In the genomic region with DNA sequence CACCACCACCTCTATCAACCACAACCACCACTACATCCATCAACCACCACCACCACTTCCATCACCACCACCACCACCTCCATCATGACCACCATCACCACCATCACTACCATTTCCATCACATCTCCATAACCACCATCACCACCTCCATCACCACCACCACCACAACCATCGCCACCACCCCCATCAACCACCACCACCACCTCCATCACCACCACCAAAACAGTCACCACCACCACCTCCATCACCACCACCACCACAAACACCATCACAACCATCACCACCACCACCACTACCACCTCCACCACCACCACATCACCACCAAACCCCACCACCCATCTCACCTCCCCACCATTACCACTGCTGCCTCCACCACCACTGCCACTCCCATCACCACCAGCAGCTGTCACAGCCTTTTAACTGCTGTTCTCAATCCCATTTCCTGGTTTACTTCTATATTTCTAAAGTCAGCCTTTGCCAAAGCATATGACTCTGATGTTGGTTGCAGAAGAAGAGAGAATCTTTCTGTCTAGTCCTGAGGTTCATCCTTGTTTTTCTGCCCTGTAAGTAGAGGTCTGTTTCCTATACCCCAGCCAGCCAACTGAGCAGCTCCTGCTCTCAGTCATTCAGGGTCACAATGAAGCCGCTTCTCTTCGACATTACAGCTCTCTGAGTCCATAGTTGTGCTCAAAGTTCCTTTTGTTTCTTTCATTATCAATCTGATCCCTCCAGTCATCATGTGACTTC, we compare ENCODE assay signal across 1 cellular context.
TF ChIP-seq lines count a peak whose summit lies in the region.

No MANE protein-coding gene starts in this region.

TF ChIP-seq in HEK293, 187 proteins besides CTCF, POLR2A, EP300 and RAD21 (continued from another document):
- TF ChIP-seq, protein P1, sequence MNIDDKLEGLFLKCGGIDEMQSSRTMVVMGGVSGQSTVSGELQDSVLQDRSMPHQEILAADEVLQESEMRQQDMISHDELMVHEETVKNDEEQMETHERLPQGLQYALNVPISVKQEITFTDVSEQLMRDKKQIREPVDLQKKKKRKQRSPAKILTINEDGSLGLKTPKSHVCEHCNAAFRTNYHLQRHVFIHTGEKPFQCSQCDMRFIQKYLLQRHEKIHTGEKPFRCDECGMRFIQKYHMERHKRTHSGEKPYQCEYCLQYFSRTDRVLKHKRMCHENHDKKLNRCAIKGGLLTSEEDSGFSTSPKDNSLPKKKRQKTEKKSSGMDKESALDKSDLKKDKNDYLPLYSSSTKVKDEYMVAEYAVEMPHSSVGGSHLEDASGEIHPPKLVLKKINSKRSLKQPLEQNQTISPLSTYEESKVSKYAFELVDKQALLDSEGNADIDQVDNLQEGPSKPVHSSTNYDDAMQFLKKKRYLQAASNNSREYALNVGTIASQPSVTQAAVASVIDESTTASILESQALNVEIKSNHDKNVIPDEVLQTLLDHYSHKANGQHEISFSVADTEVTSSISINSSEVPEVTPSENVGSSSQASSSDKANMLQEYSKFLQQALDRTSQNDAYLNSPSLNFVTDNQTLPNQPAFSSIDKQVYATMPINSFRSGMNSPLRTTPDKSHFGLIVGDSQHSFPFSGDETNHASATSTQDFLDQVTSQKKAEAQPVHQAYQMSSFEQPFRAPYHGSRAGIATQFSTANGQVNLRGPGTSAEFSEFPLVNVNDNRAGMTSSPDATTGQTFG (tag by site-specific recombination; IDR thresholded peaks at IDR 0.05; ENCODE audit: borderline replicate concordance): no peak
- TF ChIP-seq ZNF311 (tag by site-specific recombination; IDR thresholded peaks at IDR 0.05; ENCODE audit: borderline replicate concordance) (peak; percentile 86; the same call in 1 of the 2 replicates), ZNF571 (tag by site-specific recombination; IDR thresholded peaks at IDR 0.05) (peak; percentile 29; the same call in 1 of the 2 replicates), ZNF112 (tag by site-specific recombination; IDR thresholded peaks at IDR 0.05) (0 out of 2 replicates have a peak, but pooled peaks have one; percentile 8), ZNF776 (tag by site-specific recombination; IDR thresholded peaks at IDR 0.05; ENCODE audit: borderline replicate concordance) (peak; percentile 21; the same call in 1 of the 2 replicates), ZNF174 (tag by site-specific recombination; IDR thresholded peaks at IDR 0.05) (no peak), YY2 (tag by site-specific recombination; IDR thresholded peaks at IDR 0.05) (0 out of 2 replicates have a peak, but pooled peaks have one; percentile 48), ZFHX2 (tag by site-specific recombination; conservative IDR thresholded peaks at IDR 0.05) (0 out of 2 replicates have a peak, but pooled peaks have one; percentile 8), ZNF133 (tag by site-specific recombination; IDR thresholded peaks at IDR 0.05) (no peak), ZNF549 (tag by site-specific recombination; IDR thresholded peaks at IDR 0.05) (no peak), RBAK (tag by site-specific recombination; IDR thresholded peaks at IDR 0.05) (0 out of 2 replicates have a peak, but pooled peaks have one; percentile 16), ZNF596 (tag by site-specific recombination; IDR thresholded peaks at IDR 0.05) (no peak), KLF8 (tag by site-specific recombination; IDR thresholded peaks at IDR 0.05) (no peak), GLI4 (tag by site-specific recombination; IDR thresholded peaks at IDR 0.05) (0 out of 2 replicates have a peak, but pooled peaks have one; percentile 59), ZNF623 (tag by site-specific recombination; IDR thresholded peaks at IDR 0.05) (no peak), GLIS1 (tag by site-specific recombination; IDR thresholded peaks at IDR 0.05) (no peak), ZNF660 (tag by site-specific recombination; IDR thresholded peaks at IDR 0.05) (no peak), EGR2 (tag by site-specific recombination; IDR thresholded peaks at IDR 0.05; ENCODE audit: low read depth) (peak; percentile 48; the same call in 1 of the 2 replicates), ZFP3 (tag by site-specific recombination; IDR thresholded peaks at IDR 0.05; ENCODE audit: low read depth) (no peak), ZNF785 (tag by site-specific recombination; IDR thresholded peaks at IDR 0.05) (0 out of 2 replicates have a peak, but pooled peaks have one; percentile 58), ZNF211 (tag by site-specific recombination; IDR thresholded peaks at IDR 0.05; ENCODE audit: low read depth) (no peak), ZNF747 (tag by site-specific recombination; IDR thresholded peaks at IDR 0.05) (peak; percentile 75; the same call in 1 of the 2 replicates), ZNF121 (tag by site-specific recombination; IDR thresholded peaks at IDR 0.05) (no peak), ZNF600 (tag by site-specific recombination; IDR thresholded peaks at IDR 0.05) (no peak), ZNF157 (tag by site-specific recombination; IDR thresholded peaks at IDR 0.05) (peak; percentile 39; the same call in 1 of the 2 replicates)
- TF ChIP-seq, protein P2, sequence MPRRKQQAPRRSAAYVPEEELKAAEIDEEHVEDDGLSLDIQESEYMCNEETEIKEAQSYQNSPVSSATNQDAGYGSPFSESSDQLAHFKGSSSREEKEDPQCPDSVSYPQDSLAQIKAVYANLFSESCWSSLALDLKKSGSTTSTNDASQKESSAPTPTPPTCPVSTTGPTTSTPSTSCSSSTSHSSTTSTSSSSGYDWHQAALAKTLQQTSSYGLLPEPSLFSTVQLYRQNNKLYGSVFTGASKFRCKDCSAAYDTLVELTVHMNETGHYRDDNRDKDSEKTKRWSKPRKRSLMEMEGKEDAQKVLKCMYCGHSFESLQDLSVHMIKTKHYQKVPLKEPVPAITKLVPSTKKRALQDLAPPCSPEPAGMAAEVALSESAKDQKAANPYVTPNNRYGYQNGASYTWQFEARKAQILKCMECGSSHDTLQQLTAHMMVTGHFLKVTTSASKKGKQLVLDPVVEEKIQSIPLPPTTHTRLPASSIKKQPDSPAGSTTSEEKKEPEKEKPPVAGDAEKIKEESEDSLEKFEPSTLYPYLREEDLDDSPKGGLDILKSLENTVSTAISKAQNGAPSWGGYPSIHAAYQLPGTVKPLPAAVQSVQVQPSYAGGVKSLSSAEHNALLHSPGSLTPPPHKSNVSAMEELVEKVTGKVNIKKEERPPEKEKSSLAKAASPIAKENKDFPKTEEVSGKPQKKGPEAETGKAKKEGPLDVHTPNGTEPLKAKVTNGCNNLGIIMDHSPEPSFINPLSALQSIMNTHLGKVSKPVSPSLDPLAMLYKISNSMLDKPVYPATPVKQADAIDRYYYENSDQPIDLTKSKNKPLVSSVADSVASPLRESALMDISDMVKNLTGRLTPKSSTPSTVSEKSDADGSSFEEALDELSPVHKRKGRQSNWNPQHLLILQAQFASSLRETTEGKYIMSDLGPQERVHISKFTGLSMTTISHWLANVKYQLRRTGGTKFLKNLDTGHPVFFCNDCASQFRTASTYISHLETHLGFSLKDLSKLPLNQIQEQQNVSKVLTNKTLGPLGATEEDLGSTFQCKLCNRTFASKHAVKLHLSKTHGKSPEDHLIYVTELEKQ (tag by site-specific recombination; IDR thresholded peaks at IDR 0.05; ENCODE audit: borderline replicate concordance): no peak
- TF ChIP-seq, protein P3, sequence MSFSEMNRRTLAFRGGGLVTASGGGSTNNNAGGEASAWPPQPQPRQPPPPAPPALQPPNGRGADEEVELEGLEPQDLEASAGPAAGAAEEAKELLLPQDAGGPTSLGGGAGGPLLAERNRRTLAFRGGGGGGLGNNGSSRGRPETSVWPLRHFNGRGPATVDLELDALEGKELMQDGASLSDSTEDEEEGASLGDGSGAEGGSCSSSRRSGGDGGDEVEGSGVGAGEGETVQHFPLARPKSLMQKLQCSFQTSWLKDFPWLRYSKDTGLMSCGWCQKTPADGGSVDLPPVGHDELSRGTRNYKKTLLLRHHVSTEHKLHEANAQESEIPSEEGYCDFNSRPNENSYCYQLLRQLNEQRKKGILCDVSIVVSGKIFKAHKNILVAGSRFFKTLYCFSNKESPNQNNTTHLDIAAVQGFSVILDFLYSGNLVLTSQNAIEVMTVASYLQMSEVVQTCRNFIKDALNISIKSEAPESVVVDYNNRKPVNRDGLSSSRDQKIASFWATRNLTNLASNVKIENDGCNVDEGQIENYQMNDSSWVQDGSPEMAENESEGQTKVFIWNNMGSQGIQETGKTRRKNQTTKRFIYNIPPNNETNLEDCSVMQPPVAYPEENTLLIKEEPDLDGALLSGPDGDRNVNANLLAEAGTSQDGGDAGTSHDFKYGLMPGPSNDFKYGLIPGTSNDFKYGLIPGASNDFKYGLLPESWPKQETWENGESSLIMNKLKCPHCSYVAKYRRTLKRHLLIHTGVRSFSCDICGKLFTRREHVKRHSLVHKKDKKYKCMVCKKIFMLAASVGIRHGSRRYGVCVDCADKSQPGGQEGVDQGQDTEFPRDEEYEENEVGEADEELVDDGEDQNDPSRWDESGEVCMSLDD (tag by site-specific recombination; IDR thresholded peaks at IDR 0.05): no peak
- TF ChIP-seq, protein P4, sequence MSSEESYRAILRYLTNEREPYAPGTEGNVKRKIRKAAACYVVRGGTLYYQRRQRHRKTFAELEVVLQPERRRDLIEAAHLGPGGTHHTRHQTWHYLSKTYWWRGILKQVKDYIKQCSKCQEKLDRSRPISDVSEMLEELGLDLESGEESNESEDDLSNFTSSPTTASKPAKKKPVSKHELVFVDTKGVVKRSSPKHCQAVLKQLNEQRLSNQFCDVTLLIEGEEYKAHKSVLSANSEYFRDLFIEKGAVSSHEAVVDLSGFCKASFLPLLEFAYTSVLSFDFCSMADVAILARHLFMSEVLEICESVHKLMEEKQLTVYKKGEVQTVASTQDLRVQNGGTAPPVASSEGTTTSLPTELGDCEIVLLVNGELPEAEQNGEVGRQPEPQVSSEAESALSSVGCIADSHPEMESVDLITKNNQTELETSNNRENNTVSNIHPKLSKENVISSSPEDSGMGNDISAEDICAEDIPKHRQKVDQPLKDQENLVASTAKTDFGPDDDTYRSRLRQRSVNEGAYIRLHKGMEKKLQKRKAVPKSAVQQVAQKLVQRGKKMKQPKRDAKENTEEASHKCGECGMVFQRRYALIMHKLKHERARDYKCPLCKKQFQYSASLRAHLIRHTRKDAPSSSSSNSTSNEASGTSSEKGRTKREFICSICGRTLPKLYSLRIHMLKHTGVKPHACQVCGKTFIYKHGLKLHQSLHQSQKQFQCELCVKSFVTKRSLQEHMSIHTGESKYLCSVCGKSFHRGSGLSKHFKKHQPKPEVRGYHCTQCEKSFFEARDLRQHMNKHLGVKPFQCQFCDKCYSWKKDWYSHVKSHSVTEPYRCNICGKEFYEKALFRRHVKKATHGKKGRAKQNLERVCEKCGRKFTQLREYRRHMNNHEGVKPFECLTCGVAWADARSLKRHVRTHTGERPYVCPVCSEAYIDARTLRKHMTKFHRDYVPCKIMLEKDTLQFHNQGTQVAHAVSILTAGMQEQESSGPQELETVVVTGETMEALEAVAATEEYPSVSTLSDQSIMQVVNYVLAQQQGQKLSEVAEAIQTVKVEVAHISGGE (tag by site-specific recombination; conservative IDR thresholded peaks at IDR 0.05; ENCODE audit: low read depth): no peak
- TF ChIP-seq, protein P5, sequence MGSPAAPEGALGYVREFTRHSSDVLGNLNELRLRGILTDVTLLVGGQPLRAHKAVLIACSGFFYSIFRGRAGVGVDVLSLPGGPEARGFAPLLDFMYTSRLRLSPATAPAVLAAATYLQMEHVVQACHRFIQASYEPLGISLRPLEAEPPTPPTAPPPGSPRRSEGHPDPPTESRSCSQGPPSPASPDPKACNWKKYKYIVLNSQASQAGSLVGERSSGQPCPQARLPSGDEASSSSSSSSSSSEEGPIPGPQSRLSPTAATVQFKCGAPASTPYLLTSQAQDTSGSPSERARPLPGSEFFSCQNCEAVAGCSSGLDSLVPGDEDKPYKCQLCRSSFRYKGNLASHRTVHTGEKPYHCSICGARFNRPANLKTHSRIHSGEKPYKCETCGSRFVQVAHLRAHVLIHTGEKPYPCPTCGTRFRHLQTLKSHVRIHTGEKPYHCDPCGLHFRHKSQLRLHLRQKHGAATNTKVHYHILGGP (tag by site-specific recombination; IDR thresholded peaks at IDR 0.05): 0 out of 2 replicates have a peak, but pooled peaks have one; percentile 13
